ENCODE assay signal across 12 cellular contexts in the genomic region with DNA sequence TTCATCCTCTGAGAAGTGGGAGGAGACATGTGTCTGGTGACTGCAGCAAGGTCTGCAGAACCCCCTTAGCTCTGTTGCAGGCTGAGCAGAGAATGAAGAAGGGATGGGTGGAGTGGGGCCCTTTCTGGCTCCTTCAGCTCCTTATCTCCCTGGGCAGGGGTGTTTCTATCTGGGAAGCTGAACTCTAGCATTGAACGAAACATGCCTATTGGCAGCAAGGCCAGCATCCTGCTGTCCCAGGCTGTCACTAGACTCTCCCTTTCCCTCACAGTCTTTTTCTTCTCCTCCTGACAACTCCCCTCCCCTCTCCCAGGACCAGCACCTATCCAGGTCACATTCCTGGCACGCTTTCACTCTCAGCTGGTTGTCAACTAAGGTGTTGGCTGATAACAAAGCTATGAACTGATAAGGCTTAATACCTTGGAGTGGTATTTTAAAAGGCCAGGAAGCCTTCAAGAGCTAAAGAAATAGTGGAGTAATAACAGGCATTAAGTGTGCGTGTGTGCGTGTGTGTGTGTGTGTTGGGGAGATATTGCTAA.
"Had no signal": no experiment of that assay in that cellular context is flagged by ENCODE, and none has a peak within 500 bp of the region (broad histone marks: within the 10 kb centered on the region; RNA-seq: fewer than 3 reads in every experiment).

No MANE protein-coding gene starts in this region.

- ATAC-seq: activated naive CD4-positive, alpha-beta T cell treated with anti-CD3 and anti-CD28 coated beads, Interleukin-2, amount 50 U/mL, for 72 hours; naive thymus-derived CD8-positive, alpha-beta T cell; sciatic nerve; T-helper 17 cell had no signal

- H3K4me1 Mint-ChIP-seq: naive thymus-derived CD8-positive, alpha-beta T cell; T-helper 17 cell had no signal

- DNase-seq: activated T-cell treated with anti-CD3 and anti-CD28 coated beads, Interleukin-2, amount 50 U/mL, for 1 hour; amygdala; brain microvascular endothelial cell; cerebellar nuclear complex; kidney; naive thymus-derived CD8-positive, alpha-beta T cell; nucleus accumbens; stimulated activated CD4-positive, alpha-beta T cell treated with anti-CD3 and anti-CD28 coated beads, Interleukin-2, amount 100 ng/mL, for 24 hours; stimulated activated naive CD4-positive, alpha-beta T cell; T-helper 17 cell had no signal

- H3K27ac Mint-ChIP-seq: activated naive CD4-positive, alpha-beta T cell treated with anti-CD3 and anti-CD28 coated beads, Interleukin-2, amount 50 U/mL, for 72 hours; T-helper 17 cell had no signal

- H3K36me3 ChIP-seq: brain microvascular endothelial cell had no signal

- H3K4me3 Mint-ChIP-seq: naive thymus-derived CD8-positive, alpha-beta T cell; T-helper 17 cell had no signal

- H3K27ac ChIP-seq: brain microvascular endothelial cell had no signal

- H3K27me3 ChIP-seq: brain microvascular endothelial cell had no signal
